ENCODE assay signal across 12 cellular contexts in the genomic region with DNA sequence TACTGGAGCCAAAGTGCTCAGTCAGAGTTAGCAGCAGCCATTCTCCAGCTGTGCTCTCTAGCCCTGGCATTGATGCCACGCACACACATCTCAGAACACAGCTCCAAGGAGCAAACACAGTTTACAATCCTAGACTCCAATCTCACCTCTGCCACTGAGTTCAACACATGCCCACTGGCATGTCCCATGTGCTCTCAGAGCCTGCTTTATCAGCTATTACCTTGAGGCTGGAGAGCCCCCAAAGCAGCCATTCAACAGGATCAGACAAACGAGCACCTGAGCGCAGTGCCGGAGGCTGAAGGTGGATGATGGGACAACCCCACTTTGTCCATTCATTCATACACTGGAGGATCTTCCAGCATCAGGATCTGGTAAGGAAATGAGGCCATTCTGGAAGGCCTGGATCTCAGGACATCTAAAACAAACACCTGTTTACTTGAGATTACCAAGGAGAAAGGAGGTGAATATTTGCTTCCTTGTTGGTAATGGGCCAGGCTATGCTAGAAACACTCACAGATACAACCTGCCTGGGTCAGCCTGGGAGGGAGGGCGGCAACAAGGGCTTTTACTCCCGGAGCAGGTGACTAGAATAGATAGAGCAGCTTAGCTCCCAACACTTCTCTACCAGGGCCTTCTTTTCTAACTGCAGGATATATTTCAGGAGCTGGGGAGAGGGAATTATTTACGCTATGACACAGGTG. TPM values are rescaled to one million over a fixed set of nuclear protein-coding genes. Genes with fewer than 3 reads are reported as not detected.
A peak's percentile ranks its signal among the peaks of the same experiment; 100 is the strongest.
DNase-seq lines count a peak whose midpoint lies in the region; ATAC-seq, FAIRE-seq and TF ChIP-seq lines count a peak whose summit lies in the region.
"Had no signal": no experiment of that assay in that cellular context is flagged by ENCODE, and none has a peak within 500 bp of the region (broad histone marks: within the 10 kb centered on the region; RNA-seq: fewer than 3 reads in every experiment).

No MANE protein-coding gene starts in this region.

- peaks cover 9% of the 10 kb centered on the region for H3K36me3 Mint-ChIP-seq in T-helper 1 cell treated with Interleukin-12 subunit alpha and Interleukin-12 subunit beta and Interleukin-4 antibody, amounts not matched to agents 30 μg/mL and 1 μg/mL, for 36 hours (ENCODE audit: low read depth)

- peak overlapping the region; percentile 43 for H3K4me3 Mint-ChIP-seq in T-helper 1 cell treated with Interleukin-12 subunit alpha and Interleukin-12 subunit beta and Interleukin-4 antibody, amounts not matched to agents 30 μg/mL and 1 μg/mL, for 36 hours

- no peak overlapping the region for H2BK15ac ChIP-seq in neuronal stem cell (ENCODE audit: low read length)

- peaks cover 26% of the 10 kb centered on the region for H3K4me1 Mint-ChIP-seq in T-helper 1 cell treated with Interleukin-12 subunit alpha and Interleukin-12 subunit beta and Interleukin-4 antibody, amounts not matched to agents 30 μg/mL and 1 μg/mL, for 36 hours (ENCODE audit: low read depth)

- CTCF ChIA-PET in GM12878 (lab: Yijun Ruan, JAX), result interaction anchor here (0.5 to 4.5 kb wide), 8 partner anchors 20 to 136 kb away, joined by 3 to 22 read pairs (median 3); a partner anchor contains a TSS

- H3K4me3 ChIP-seq in LNCaP clone FGC (ENCODE audit: low read depth, low read length) (no peak overlapping the region), GM12878 (no peak overlapping the region), trophoblast cell (ENCODE audit: low read depth, low read length) (no peak overlapping the region), neuronal stem cell (ENCODE audit: low read length in 2 of 2) (peak overlapping the region in 1 of 2 donors; percentile 12)

- ATAC-seq in GM12878 (no peak), HG02763 (IDR thresholded peaks at IDR 0.05; ENCODE audit: unreplicated experiment) (no peak)

- H3K4me1 ChIP-seq in GM12878 (ENCODE audit: control insufficient read depth, insufficient read depth, low read length) (peaks cover 29% of the 10 kb centered on the region), trophoblast cell (ENCODE audit: control insufficient read depth in 1 of 2, insufficient read depth in 2 of 2, low read length in 2 of 2) (peaks cover 3 to 17% of the 10 kb centered on the region in 2 experiments), neuronal stem cell (ENCODE audit: control insufficient read depth in 2 of 2, insufficient read depth in 1 of 2, low read depth in 1 of 2, low read length in 2 of 2) (no peaks in the 10 kb centered on the region)
- H3K4me1 ChIP-seq: Caco-2 had no signal

- H3K4ac ChIP-seq in trophoblast cell (ENCODE audit: low read depth, low read length) (no peak overlapping the region), neuronal stem cell (ENCODE audit: low read length) (no peak overlapping the region)

- RAD21 ChIA-PET in GM12878 (lab: Charles Lee; ENCODE audit: unreplicated experiment), result interaction anchor here (0.8 to 1.2 kb wide), 6 partner anchors 14 to 69 kb away, joined by 3 to 5 read pairs (median 3); a partner anchor contains a TSS

- peak overlapping the region; percentile 84 for H3K27ac Mint-ChIP-seq in T-helper 1 cell treated with Interleukin-12 subunit alpha and Interleukin-12 subunit beta and Interleukin-4 antibody, amounts not matched to agents 30 μg/mL and 1 μg/mL, for 36 hours

- H4K12ac ChIP-seq in trophoblast cell (ENCODE audit: low read depth, low read length), result no peak overlapping the region

- H3K9ac ChIP-seq in GM12878 (ENCODE audit: control insufficient read depth, insufficient read depth, low read length) (no peak overlapping the region; the same call in 1 of the 2 replicates), trophoblast cell (ENCODE audit: low read length) (no peak overlapping the region), neuronal stem cell (ENCODE audit: low read depth, low read length, poor library complexity) (no peak overlapping the region)

- no peak overlapping the region for H3K23ac ChIP-seq in trophoblast cell (ENCODE audit: low read length)
- no peak overlapping the region for H3K23ac ChIP-seq in neuronal stem cell (ENCODE audit: low read depth, low read length, poor library complexity)

- H3K36me3 ChIP-seq in GM12878 (ENCODE audit: control insufficient read depth in 2 of 2, insufficient read depth in 2 of 2, low read length in 1 of 2) (peaks cover 0 to 4% of the 10 kb centered on the region in 2 experiments; a peak in 3 of 4 replicates), trophoblast cell (ENCODE audit: control insufficient read depth in 1 of 2, insufficient read depth in 2 of 2, low read length in 2 of 2) (peaks cover 0 to 2% of the 10 kb centered on the region in 2 experiments), neuronal stem cell (replicated peaks in 1 of 2; ENCODE audit: control insufficient read depth in 2 of 2, insufficient read depth in 2 of 2, low read length in 2 of 2) (peaks cover 2 to 14% of the 10 kb centered on the region in 2 donors)

- no peak overlapping the region for H3K14ac ChIP-seq in trophoblast cell (ENCODE audit: low read length)
- no peak overlapping the region for H3K14ac ChIP-seq in neuronal stem cell (ENCODE audit: low read length)

- no TSS peak for BruUV-seq in GM12878 (replicated peaks; lab: Mats Ljungman, UMichigan)

- peak overlapping the region; percentile 42 for H4K91ac ChIP-seq in trophoblast cell (ENCODE audit: low read depth, low read length)
- H4K91ac ChIP-seq in neuronal stem cell (ENCODE audit: low read depth, low read length, poor library complexity), result no peak overlapping the region

- TF ChIP-seq RAD21 in GM12878 (IDR thresholded peaks at IDR 0.05; ENCODE audit: insufficient read depth, low read depth, low read length), result no peak

- peak overlapping the region; percentile 27 for H2BK12ac ChIP-seq in trophoblast cell (ENCODE audit: low read length)
- no peak overlapping the region for H2BK12ac ChIP-seq in neuronal stem cell (ENCODE audit: low read length)

- POLR2A ChIA-PET in GM12878 (lab: Charles Lee), result interaction anchor here (0.5 to 1.6 kb wide), 6 partner anchors 10 to 458 kb away, joined by 3 to 6 read pairs (median 4); a partner anchor contains a TSS

- peak overlapping the region; percentile 25 for H3K18ac ChIP-seq in trophoblast cell (ENCODE audit: low read length)
- no peak overlapping the region for H3K18ac ChIP-seq in neuronal stem cell (ENCODE audit: low read length)

- intact Hi-C loops in GM12878 (cut with micrococcal nuclease; ENCODE audit: unreplicated experiment), result no loop called here

- H2BK120ac ChIP-seq in trophoblast cell (ENCODE audit: insufficient read depth, low read length, poor library complexity) (no peak overlapping the region), neuronal stem cell (ENCODE audit: low read depth, low read length) (no peak overlapping the region)

- H3K27ac ChIP-seq in GM12878 (ENCODE audit: control insufficient read depth, insufficient read depth) (peak overlapping the region; percentile 14; the same call in 1 of the 2 replicates), trophoblast cell (ENCODE audit: low read depth, low read length) (no peak overlapping the region), neuronal stem cell (replicated peaks; ENCODE audit: low read length) (no peak overlapping the region)

- 93% methylated on average over 7 of the region's 7 CpGs for WGBS in GM12878 (ENCODE audit: insufficient coverage, insufficient replicate concordance, low lambda C conversion rate, missing lambda C conversion rate)
- no CpG with 5 or more reads among the region's 7 CpGs for WGBS in trophoblast cell (ENCODE audit: extremely low coverage, insufficient coverage, insufficient read length)
- WGBS in neuronal stem cell (ENCODE audit: extremely low coverage in 2 of 2, insufficient read length in 2 of 2, insufficient replicate concordance in 1 of 2), 2 donors, result no CpG with 5 or more reads among the region's 7 CpGs

- FAIRE-seq in GM12878 (lab: Jason Lieb, UNC), result no peak
- FAIRE-seq: H1 had no signal

- H3K79me1 ChIP-seq in trophoblast cell (ENCODE audit: low read length) (no peaks in the 10 kb centered on the region), neuronal stem cell (ENCODE audit: low read depth, low read length) (peaks cover 3% of the 10 kb centered on the region)

- H2AK5ac ChIP-seq in trophoblast cell (ENCODE audit: low read length) (peak overlapping the region; percentile 19), neuronal stem cell (ENCODE audit: low read depth, low read length) (no peak overlapping the region)

- DNase-seq in T-helper 1 cell (no peak), LNCaP clone FGC (ENCODE audit: low read depth) (peak; percentile 86), GM12878 (ENCODE audit: low read depth, low spot score) (no peak), trophoblast cell (no peak), neuronal stem cell (ENCODE audit: low spot score) (no peak), NCI-H1436 (lab: John Stamatoyannopoulos, UW) (no peak)
- DNase-seq: amygdala, Caco-2, NCI-H526 had no signal

- TF ChIP-seq EP300 in GM12878 (IDR thresholded peaks at IDR 0.05; ENCODE audit: borderline replicate concordance in 1 of 2, control insufficient read depth in 1 of 2, low read depth in 2 of 2, low read length in 2 of 2), result no peak

- H4K8ac ChIP-seq in trophoblast cell (ENCODE audit: low read depth, low read length) (no peak overlapping the region), neuronal stem cell (ENCODE audit: low read depth, low read length) (no peak overlapping the region)

- H3K9me3 Mint-ChIP-seq in T-helper 1 cell treated with Interleukin-12 subunit alpha and Interleukin-12 subunit beta and Interleukin-4 antibody, amounts not matched to agents 30 μg/mL and 1 μg/mL, for 36 hours, result no peaks in the 10 kb centered on the region

- TF ChIP-seq CTCF in LNCaP clone FGC (IDR thresholded peaks at IDR 0.05; ENCODE audit: control insufficient read depth, extremely low read depth, insufficient read depth) (no peak), GM12878 (IDR thresholded peaks at IDR 0.05 in 2 of 3, conservative IDR thresholded peaks at IDR 0.05 in 1 of 3; ENCODE audit: control insufficient read depth in 2 of 3, extremely low read depth in 1 of 3, insufficient read depth in 1 of 3, low read depth in 3 of 3, low read length in 3 of 3) (no peak)

- peaks cover 28% of the 10 kb centered on the region for H3K79me2 ChIP-seq in GM12878 (ENCODE audit: control insufficient read depth, insufficient read depth, low read length)
- peaks cover 2% of the 10 kb centered on the region for H3K79me2 ChIP-seq in trophoblast cell (ENCODE audit: control insufficient read depth, insufficient read depth, low read length, poor library complexity)

- H2BK5ac ChIP-seq in trophoblast cell (ENCODE audit: low read depth, low read length, poor library complexity), result peak overlapping the region; percentile 60
- H2BK5ac ChIP-seq in neuronal stem cell (ENCODE audit: low read length), result no peak overlapping the region

- no peaks in the 10 kb centered on the region for H3K27me3 Mint-ChIP-seq in T-helper 1 cell treated with Interleukin-12 subunit alpha and Interleukin-12 subunit beta and Interleukin-4 antibody, amounts not matched to agents 30 μg/mL and 1 μg/mL, for 36 hours (ENCODE audit: low read depth)

- no peak for TF ChIP-seq POLR2A in GM12878 (IDR thresholded peaks at IDR 0.05; ENCODE audit: low read depth, low read length)

- H3K9me3 ChIP-seq in GM12878 (replicated peaks; ENCODE audit: control insufficient read depth, insufficient read depth, low read length), result no peaks in the 10 kb centered on the region
- no peaks in the 10 kb centered on the region for H3K9me3 ChIP-seq in trophoblast cell (ENCODE audit: insufficient read depth, low read depth, low read length)
- no peaks in the 10 kb centered on the region for H3K9me3 ChIP-seq in neuronal stem cell (replicated peaks in 1 of 2; ENCODE audit: control insufficient read depth in 2 of 2, insufficient read depth in 1 of 2, low read depth in 1 of 2, low read length in 2 of 2)
- H3K9me3 ChIP-seq: Caco-2 had no signal

- H2AFZ ChIP-seq in GM12878 (ENCODE audit: control insufficient read depth, low read depth, low read length) (no peak overlapping the region), trophoblast cell (ENCODE audit: insufficient read depth, low read length, poor library complexity) (no peak overlapping the region), neuronal stem cell (ENCODE audit: low read length) (no peak overlapping the region)

- H4K20me1 ChIP-seq in GM12878 (ENCODE audit: control insufficient read depth, insufficient read depth), result no peaks in the 10 kb centered on the region

- SMC1A ChIA-PET in GM12878 (lab: Charles Lee; ENCODE audit: uncharacterized antibody, unreplicated experiment), result interaction anchor here (1.1 to 1.6 kb wide), 5 partner anchors 20 to 36 kb away, joined by 3 to 9 read pairs (median 3); a partner anchor contains a TSS

- in situ Hi-C loops in GM12878 (cut with MboI), result no loop called here

- H3K27me3 ChIP-seq in GM12878 (replicated peaks in 1 of 2; ENCODE audit: control insufficient read depth in 2 of 2, insufficient read depth in 2 of 2, low read length in 1 of 2) (no peaks in the 10 kb centered on the region), trophoblast cell (ENCODE audit: insufficient read depth, low read length) (no peaks in the 10 kb centered on the region), neuronal stem cell (ENCODE audit: control insufficient read depth in 3 of 3, insufficient read depth in 3 of 3, low read depth in 1 of 3, low read length in 3 of 3) (peaks cover 0 to 1% (median 0%) of the 10 kb centered on the region in 3 experiments)

- H3K4me2 ChIP-seq in GM12878 (ENCODE audit: control insufficient read depth, insufficient read depth) (peak overlapping the region; percentile 44), trophoblast cell (ENCODE audit: low read length) (no peak overlapping the region), neuronal stem cell (ENCODE audit: insufficient read depth, low read length, poor library complexity, severe bottlenecking) (no peak overlapping the region)

RNA-seq across cellular contexts. Expression of a gene that starts 25.4 kb away (rescaled TPM):
- total RNA-seq in GM12878 (2013; cell fraction: nucleolus; rRNA removed), result 31.0 and 31.9 TPM in 2 replicates
- total RNA-seq in GM12878 (2014; rRNA removed) (4.8 and 6.8 TPM in 2 replicates), GM12878 (2014; rRNA removed; fragmentation: Illumina TruSeq; extraction: Trizol) (5.4 and 5.5 TPM in 2 replicates), GM12878 (2021) (20.4 and 20.6 TPM in 2 replicates)
- polyA plus RNA-seq in GM12878 (2011; ENCODE audit: low read depth), result 6.5 TPM
- polyA plus RNA-seq in GM12878 (2011; rRNA removed) (7.4 and 14.5 TPM in 2 replicates), GM12878 (2014; fragmentation: Illumina TruSeq; extraction: Trizol) (11.8 and 15.6 TPM in 2 replicates), GM12878 (2014; fragmentation: Nextera tagmentation; extraction: Ambion mirVana) (1 to 10 TPM; 1.2 to 2.0 TPM), GM12878 (2014; rRNA removed) (16.5 and 18.5 TPM in 2 replicates), GM12878 (2016; fragmentation: Nextera tagmentation; extraction: Ambion mirVana) (10 to 100 TPM in 1 of 2 experiments, 1 to 10 TPM in 1; 9.9 to 11.7 TPM)
- polyA plus RNA-seq in GM12878 (2011; cell fraction: cytosol; rRNA removed), result 12.2 and 14.3 TPM in 2 replicates
- polyA plus RNA-seq in GM12878 (2011; cell fraction: nucleus; rRNA removed), result 52.4 and 56.6 TPM in 2 replicates
- 10.0 and 10.2 TPM in 2 replicates for polyA plus RNA-seq in GM12878 (2012)
- polyA minus RNA-seq in GM12878 (2011; rRNA and poly(A)+ RNA removed), result 22.5 and 25.5 TPM in 2 replicates
- polyA minus RNA-seq in GM12878 (2011; cell fraction: cytosol; rRNA and poly(A)+ RNA removed), result 4.0 and 5.7 TPM in 2 replicates
- 16.9 and 19.7 TPM in 2 replicates for polyA minus RNA-seq in GM12878 (2011; cell fraction: nucleus; rRNA and poly(A)+ RNA removed)
- 17.3 and 17.4 TPM in 2 replicates for polyA plus RNA-seq in trophoblast cell (2013)
- 8.8 TPM for polyA plus RNA-seq in neuronal stem cell (2013, experiment 1 of 2)
- 8.8 TPM for polyA plus RNA-seq in neuronal stem cell (2013, experiment 2 of 2)

RNA-seq across cellular contexts. Expression of a gene that starts 25.7 kb away (rescaled TPM):
- total RNA-seq in GM12878 (2013; cell fraction: nucleolus; rRNA removed), result not detected in 2 replicates
- 0.22 and 0.23 TPM in 2 replicates for total RNA-seq in GM12878 (2014; rRNA removed)
- 0.23 and 0.45 TPM in 2 replicates for total RNA-seq in GM12878 (2014; rRNA removed; fragmentation: Illumina TruSeq; extraction: Trizol)
- 0.13 and 0.62 TPM in 2 replicates for total RNA-seq in GM12878 (2021)
- 0.10 TPM for polyA plus RNA-seq in GM12878 (2011; ENCODE audit: low read depth)
- polyA plus RNA-seq in GM12878 (2011; rRNA removed), result 0.19 and 0.20 TPM in 2 replicates
- polyA plus RNA-seq in GM12878 (2011; cell fraction: cytosol; rRNA removed), result 0.13 and 0.25 TPM in 2 replicates
- polyA plus RNA-seq in GM12878 (2011; cell fraction: nucleus; rRNA removed), result 1.9 and 2.2 TPM in 2 replicates
- 0.14 and 0.30 TPM in 2 replicates for polyA plus RNA-seq in GM12878 (2012)
- 0.16 TPM in 1 of 2 replicates, not detected in the other for polyA plus RNA-seq in GM12878 (2014; fragmentation: Illumina TruSeq; extraction: Trizol)
- polyA plus RNA-seq in GM12878 (2014; fragmentation: Nextera tagmentation; extraction: Ambion mirVana), result under 1 TPM in 1 of 2 experiments, not detected in 1; 0.09 TPM
- 0.37 and 1.2 TPM in 2 replicates for polyA plus RNA-seq in GM12878 (2014; rRNA removed)
- polyA plus RNA-seq in GM12878 (2016; fragmentation: Nextera tagmentation; extraction: Ambion mirVana), result under 1 TPM; 0.48 to 0.63 TPM
- polyA minus RNA-seq in GM12878 (2011; rRNA and poly(A)+ RNA removed), result 0.15 and 0.51 TPM in 2 replicates
- not detected in 2 replicates for polyA minus RNA-seq in GM12878 (2011; cell fraction: cytosol; rRNA and poly(A)+ RNA removed)
- 0.36 and 1.1 TPM in 2 replicates for polyA minus RNA-seq in GM12878 (2011; cell fraction: nucleus; rRNA and poly(A)+ RNA removed)
- polyA plus RNA-seq in trophoblast cell (2013), result 0.37 and 0.49 TPM in 2 replicates
- 1.1 TPM for polyA plus RNA-seq in neuronal stem cell (2013, experiment 1 of 2)
- 1.2 TPM for polyA plus RNA-seq in neuronal stem cell (2013, experiment 2 of 2)
